In the genomic region with DNA sequence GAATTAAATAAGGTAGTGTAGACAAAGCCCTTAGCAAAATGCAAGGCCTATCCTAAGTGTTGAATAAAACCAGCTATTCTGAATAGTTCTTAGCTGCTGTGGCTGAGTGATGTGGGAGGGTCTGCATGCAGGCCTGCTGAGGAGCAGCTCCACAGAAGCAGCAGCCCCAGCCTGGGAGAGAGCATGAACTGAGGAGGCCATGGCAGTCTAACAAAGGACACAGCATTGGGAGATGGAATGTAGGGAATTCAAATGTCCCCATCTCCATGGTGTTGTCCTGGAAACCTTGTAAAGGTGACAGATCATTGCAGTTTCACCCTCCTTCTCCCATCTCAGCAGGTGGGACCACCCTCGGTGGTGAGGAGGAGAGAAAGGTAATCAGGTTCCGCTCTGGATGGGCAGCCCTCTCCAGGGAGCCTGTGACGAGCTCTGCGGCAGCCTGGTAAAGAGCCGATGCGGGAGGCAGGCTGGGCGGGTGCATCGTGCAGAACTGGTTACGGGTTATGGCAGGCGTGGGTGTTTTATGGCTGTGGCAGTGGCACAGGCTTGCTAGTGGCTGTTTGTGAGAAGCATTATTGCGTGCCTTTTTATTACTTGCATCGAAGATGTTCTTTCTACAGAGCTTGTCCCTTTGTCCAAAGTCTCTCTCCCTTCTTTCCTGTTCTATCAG, we compare ENCODE assay signal across 17 cellular contexts.
DNase-seq lines count a peak whose midpoint lies in the region; ATAC-seq and TF ChIP-seq lines count a peak whose summit lies in the region.
"Had no signal": no experiment of that assay in that cellular context is flagged by ENCODE, and none has a peak within 500 bp of the region (broad histone marks: within the 10 kb centered on the region; RNA-seq: fewer than 3 reads in every experiment).

No MANE protein-coding gene starts in this region.

- no peak overlapping the region for H3K4me2 ChIP-seq in neural cell (ENCODE audit: low read length)

- H3K27me3 Mint-ChIP-seq in endodermal cell (ENCODE audit: insufficient read depth), result peaks cover 4% of the 10 kb centered on the region

- H3K9me3 Mint-ChIP-seq in endodermal cell, result no peaks in the 10 kb centered on the region
- H3K9me3 Mint-ChIP-seq: CD4-positive, CD25-positive, alpha-beta regulatory T cell had no signal

- H2AFZ ChIP-seq in neural cell (ENCODE audit: low read depth, low read length), result no peak overlapping the region

- H3K27ac ChIP-seq in endodermal cell (ENCODE audit: low read depth, low read length) (peak overlapping the region; percentile 85), neural cell (ENCODE audit: low read length) (no peak overlapping the region), WERI-Rb-1 (no peak overlapping the region), left ventricle myocardium inferior (replicated peaks) (no peak overlapping the region)
- H3K27ac ChIP-seq: 22Rv1, Peyer's patch had no signal

- no peak for TF ChIP-seq RAD21 in neural cell (conservative IDR thresholded peaks at IDR 0.05)

- no peaks in the 10 kb centered on the region for H3F3A ChIP-seq in neural cell (ENCODE audit: insufficient read depth, low read length, poor library complexity, severe bottlenecking)

- WGBS in endodermal cell (ENCODE audit: insufficient coverage in 1 of 2, insufficient read length in 1 of 2), 2 experiments, result 88 to 89% methylated on average over 11 to 12 of the region's 12 CpGs

- H3K4me1 ChIP-seq in endodermal cell (ENCODE audit: control insufficient read depth, insufficient read depth, low read length) (peaks cover 4% of the 10 kb centered on the region), left ventricle myocardium inferior (no peaks in the 10 kb centered on the region)
- H3K4me1 ChIP-seq: HAP-1, Peyer's patch had no signal

- H3K9ac ChIP-seq in endodermal cell (ENCODE audit: extremely low read depth, low read length, poor library complexity, severe bottlenecking) (no peak overlapping the region), neural cell (ENCODE audit: low read length) (no peak overlapping the region)

- DNase-seq in NCI-H1417 (lab: John Stamatoyannopoulos, UW), result peak in 2 of 3 experiments; percentile 44 to 64
- no peak for DNase-seq in NCI-H1417 treated with DMSO at 0.1 percent for 48 hours (lab: John Stamatoyannopoulos, UW)
- peak; percentile 76 for DNase-seq in endodermal cell
- DNase-seq in WERI-Rb-1, result no peak
- no peak for DNase-seq in left ventricle myocardium inferior
- DNase-seq in NCI-H187 treated with DMSO at 0.1 percent for 48 hours (lab: John Stamatoyannopoulos, UW), result no peak
- DNase-seq: CD4-positive, CD25-positive, alpha-beta regulatory T cell; NCI-H1105 treated with DMSO at 0.1 percent for 48 hours; NCI-H2029 treated with DMSO at 0.1 percent for 48 hours; NCI-H524 treated with DMSO at 0.1 percent for 48 hours; Peyer's patch; Right ventricle myocardium superior had no signal

- peaks cover 11% of the 10 kb centered on the region for H3K4me1 Mint-ChIP-seq in endodermal cell
- H3K4me1 Mint-ChIP-seq: B cell; CD4-positive, CD25-positive, alpha-beta regulatory T cell had no signal

- no peak overlapping the region for H3K4me3 Mint-ChIP-seq in endodermal cell
- H3K4me3 Mint-ChIP-seq: B cell; CD4-positive, CD25-positive, alpha-beta regulatory T cell had no signal

- no peak overlapping the region for H3K4me3 ChIP-seq in endodermal cell (ENCODE audit: low read length)
- H3K4me3 ChIP-seq in neural cell (ENCODE audit: low read length), result no peak overlapping the region
- no peak overlapping the region for H3K4me3 ChIP-seq in WERI-Rb-1 (ENCODE audit: low read depth, low read length)
- H3K4me3 ChIP-seq in left ventricle myocardium inferior, result no peak overlapping the region
- H3K4me3 ChIP-seq: HAP-1, Peyer's patch had no signal

- no peaks in the 10 kb centered on the region for H3K79me2 ChIP-seq in neural cell (replicated peaks; ENCODE audit: insufficient read depth, low read length)

- intact Hi-C loops in left ventricle myocardium inferior (cut with micrococcal nuclease), result no loop called here

- H4K20me1 ChIP-seq in neural cell (ENCODE audit: insufficient read depth), result no peaks in the 10 kb centered on the region

- H3K9me2 ChIP-seq in neural cell (ENCODE audit: insufficient read depth, low read length), result no peaks in the 10 kb centered on the region

- H3K36me3 ChIP-seq in endodermal cell (ENCODE audit: control insufficient read depth, insufficient read depth, low read length), result no peaks in the 10 kb centered on the region
- H3K36me3 ChIP-seq in neural cell (ENCODE audit: insufficient read depth, low read length), result no peaks in the 10 kb centered on the region
- no peaks in the 10 kb centered on the region for H3K36me3 ChIP-seq in WERI-Rb-1
- no peaks in the 10 kb centered on the region for H3K36me3 ChIP-seq in left ventricle myocardium inferior
- H3K36me3 ChIP-seq: HAP-1, Peyer's patch had no signal

- H3K27me3 ChIP-seq in endodermal cell (ENCODE audit: control insufficient read depth, insufficient read depth, low read length, poor library complexity, severe bottlenecking), result no peaks in the 10 kb centered on the region
- no peaks in the 10 kb centered on the region for H3K27me3 ChIP-seq in neural cell (ENCODE audit: insufficient read depth, low read depth, low read length)
- H3K27me3 ChIP-seq in WERI-Rb-1 (ENCODE audit: insufficient read depth, low read depth, severe bottlenecking), result no peaks in the 10 kb centered on the region
- peaks cover 10% of the 10 kb centered on the region for H3K27me3 ChIP-seq in left ventricle myocardium inferior (ENCODE audit: low read depth)
- H3K27me3 ChIP-seq: Peyer's patch had no signal

- TF ChIP-seq CTCF in endodermal cell (conservative IDR thresholded peaks at IDR 0.05) (no peak), neural cell (IDR thresholded peaks at IDR 0.05; ENCODE audit: poor library complexity, severe bottlenecking) (no peak), WERI-Rb-1 (IDR thresholded peaks at IDR 0.05; ENCODE audit: low read depth, low read length) (no peak), left ventricle myocardium inferior (IDR thresholded peaks at IDR 0.05; ENCODE audit: borderline replicate concordance) (no peak)

- TF ChIP-seq EP300 in neural cell (conservative IDR thresholded peaks at IDR 0.05; ENCODE audit: poor library complexity, severe bottlenecking), result no peak

- H3K27ac Mint-ChIP-seq in endodermal cell, result no peak overlapping the region
- H3K27ac Mint-ChIP-seq: B cell; CD4-positive, CD25-positive, alpha-beta regulatory T cell had no signal

- H3K9me3 ChIP-seq in endodermal cell (ENCODE audit: control insufficient read depth, low read length) (no peaks in the 10 kb centered on the region), neural cell (ENCODE audit: low read length) (no peaks in the 10 kb centered on the region), WERI-Rb-1 (ENCODE audit: severe bottlenecking) (no peaks in the 10 kb centered on the region), left ventricle myocardium inferior (replicated peaks) (no peaks in the 10 kb centered on the region)
- H3K9me3 ChIP-seq: HAP-1, Peyer's patch had no signal

- no peaks in the 10 kb centered on the region for H3K36me3 Mint-ChIP-seq in endodermal cell (ENCODE audit: low read depth)
- H3K36me3 Mint-ChIP-seq: CD4-positive, CD25-positive, alpha-beta regulatory T cell had no signal

- ATAC-seq in HG03521 (IDR thresholded peaks at IDR 0.05; ENCODE audit: unreplicated experiment), result no peak

TF ChIP-seq in neural cell, 6 proteins besides CTCF, POLR2A, EP300 and RAD21:
- TF ChIP-seq POLR2AphosphoS5 (IDR thresholded peaks at IDR 0.05) (peak; percentile 11), TAF1 (IDR thresholded peaks at IDR 0.05; ENCODE audit: low read depth) (no peak)

Comparison
In these comparisons a context has a peak if more than half of its experiments do, and no peak if none do; other contexts are left out.
1. DNase-seq: peak in NCI-H1417 (2 of 3) and endodermal cell (single experiment); none in NCI-H1417 treated with DMSO at 0.1 percent for 48 hours (single experiment), WERI-Rb-1 (single experiment), left ventricle myocardium inferior (single experiment) and NCI-H187 treated with DMSO at 0.1 percent for 48 hours (single experiment).